ENCODE assay signal across 8 cellular contexts in the genomic region with DNA sequence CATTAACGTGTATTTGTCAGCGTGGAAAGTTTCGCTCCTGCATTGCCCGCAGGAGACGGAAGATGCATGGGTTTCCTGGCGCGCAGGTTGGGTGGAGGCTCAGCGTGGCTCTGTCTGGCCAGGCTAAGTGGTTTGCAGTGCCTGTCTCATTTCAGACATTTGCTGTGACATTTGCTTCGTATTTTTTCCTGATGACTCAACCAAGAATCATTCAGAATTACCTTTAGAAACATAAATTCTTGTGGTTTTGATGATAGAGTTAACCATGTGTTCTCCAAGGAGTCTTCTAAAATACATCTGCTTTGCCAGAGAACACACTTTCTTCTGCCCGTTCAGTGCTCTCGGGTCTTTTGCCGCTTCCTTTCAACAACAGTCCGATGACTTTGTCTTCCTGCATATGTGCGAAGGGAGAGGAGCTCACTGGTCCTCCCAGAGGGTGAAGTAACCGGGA.
DNase-seq lines count a peak whose midpoint lies in the region; ATAC-seq and TF ChIP-seq lines count a peak whose summit lies in the region.

No MANE protein-coding gene starts in this region.

- H3K9me3 ChIP-seq in AG04450 (ENCODE audit: control insufficient read depth, insufficient read depth, low read length): peaks cover 3% of the 10 kb centered on the region; the same call in 1 of the 2 replicates

- H3K4me3 Mint-ChIP-seq in activated T-cell treated with anti-CD3 and anti-CD28 coated beads, Interleukin-2, amount 50 U/mL, for 72 hours: peak overlapping the region; percentile 79 to 88

- 0 out of 2 replicates have a peak overlapping the region, but pooled peaks have one; percentile 8 for H3K4me3 ChIP-seq in AG04450 (ENCODE audit: low read depth, low read length)

- ATAC-seq in activated T-cell treated with anti-CD3 and anti-CD28 coated beads, Interleukin-2, amount 50 U/mL, for 72 hours (replicated peaks in 1 of 2): peak; percentile 87
- ATAC-seq in HG03439 (IDR thresholded peaks at IDR 0.05; ENCODE audit: unreplicated experiment): no peak

- POLR2A ChIA-PET in AG04450 (lab: Yijun Ruan, JAX): no interaction called here

- DNase-seq in AG04450 (ENCODE audit: low read depth, low spot score) (no peak), NCI-H774 (lab: John Stamatoyannopoulos, UW) (peak; percentile 77), lung microvascular endothelial cell (ENCODE audit: low read depth in 2 of 2) (peak; percentile 67 to 92), caudate nucleus (lab: John Stamatoyannopoulos, UW) (no peak), NCI-H82 (lab: John Stamatoyannopoulos, UW) (no peak), iPS-NIHi11 (ENCODE audit: low spot score) (no peak)
- peak; percentile 78 to 86 for DNase-seq in activated T-cell treated with anti-CD3 and anti-CD28 coated beads, Interleukin-2, amount 50 U/mL, for 72 hours

- peaks cover 0 to 9% of the 10 kb centered on the region in 2 donors for H3K36me3 Mint-ChIP-seq in activated T-cell treated with anti-CD3 and anti-CD28 coated beads, Interleukin-2, amount 50 U/mL, for 72 hours (ENCODE audit: insufficient read depth in 2 of 2)

- no peaks in the 10 kb centered on the region for H3K27me3 ChIP-seq in AG04450 (ENCODE audit: control insufficient read depth, insufficient read depth, low read length)

- H3K27me3 Mint-ChIP-seq in activated T-cell treated with anti-CD3 and anti-CD28 coated beads, Interleukin-2, amount 50 U/mL, for 72 hours (ENCODE audit: low read depth): no peaks in the 10 kb centered on the region

- H3K4me1 Mint-ChIP-seq in activated T-cell treated with anti-CD3 and anti-CD28 coated beads, Interleukin-2, amount 50 U/mL, for 72 hours (ENCODE audit: low read depth): peaks cover 84% of the 10 kb centered on the region

- H3K27ac ChIP-seq in AG04450 (ENCODE audit: low read depth, low read length) (peak overlapping the region; percentile 77), caudate nucleus (ENCODE audit: low read depth, low read length) (no peak overlapping the region)

- peak overlapping the region; percentile 96 for H3K27ac Mint-ChIP-seq in activated T-cell treated with anti-CD3 and anti-CD28 coated beads, Interleukin-2, amount 50 U/mL, for 72 hours

- CTCF ChIA-PET in AG04450 (lab: Charles Lee): no interaction called here

- TF ChIP-seq CTCF in AG04450 (IDR thresholded peaks at IDR 0.05; ENCODE audit: low read depth, low read length): no peak

- no peaks in the 10 kb centered on the region for H3K9me3 Mint-ChIP-seq in activated T-cell treated with anti-CD3 and anti-CD28 coated beads, Interleukin-2, amount 50 U/mL, for 72 hours

Comparison
In these comparisons a context has a peak if more than half of its experiments do, and no peak if none do; other contexts are left out.
1. DNase-seq: peak in NCI-H774 (single experiment), activated T-cell treated with anti-CD3 and anti-CD28 coated beads, Interleukin-2, amount 50 U/mL, for 72 hours (2 of 2) and lung microvascular endothelial cell (2 of 2); none in AG04450 (single experiment), caudate nucleus (0 of 61), NCI-H82 (single experiment) and iPS-NIHi11 (single experiment).